8 cellular contexts compared by ENCODE assay signal in genomic region chr11:107590460-107591097, GRCh38. TPM values are rescaled to one million over a fixed set of nuclear protein-coding genes. Genes with fewer than 3 reads are reported as not detected.
DNase-seq lines count a peak whose midpoint lies in the region; ATAC-seq and TF ChIP-seq lines count a peak whose summit lies in the region.

No MANE protein-coding gene starts in this region.

- peak overlapping the region; percentile 42 to 78 (median 56) for H3K4me3 ChIP-seq in spleen

- 1 to 3% (median 1%) methylated on average over 16 to 29 of the region's 29 CpGs for WGBS in spleen, 5 donors

- TF ChIP-seq CTCF in spleen (IDR thresholded peaks at IDR 0.05 in 8 of 11, conservative IDR thresholded peaks at IDR 0.05 in 3 of 11), result no peak

- TF ChIP-seq POLR2A in spleen (IDR thresholded peaks at IDR 0.05), result no peak

- no peaks in the 10 kb centered on the region for H3K9me3 Mint-ChIP-seq in activated CD8-positive, alpha-beta T cell treated with anti-CD3 and anti-CD28 coated beads, Interleukin-2, amount 10 ng/mL, durations not matched to agents 7 days and 5 days (ENCODE audit: insufficient read depth)

- H3K36me3 ChIP-seq in spleen, result no peaks in the 10 kb centered on the region

- no peaks in the 10 kb centered on the region for H3K9me3 ChIP-seq in spleen

- H3K36me3 Mint-ChIP-seq in activated CD8-positive, alpha-beta T cell treated with anti-CD3 and anti-CD28 coated beads, Interleukin-2, amount 10 ng/mL, durations not matched to agents 7 days and 5 days (ENCODE audit: low read depth), result no peaks in the 10 kb centered on the region

- peaks cover 6 to 30% (median 28%) of the 10 kb centered on the region in 6 donors for H3K4me1 ChIP-seq in spleen

- peaks cover 22% of the 10 kb centered on the region for H3K4me1 Mint-ChIP-seq in activated CD8-positive, alpha-beta T cell treated with anti-CD3 and anti-CD28 coated beads, Interleukin-2, amount 10 ng/mL, durations not matched to agents 7 days and 5 days (ENCODE audit: low read depth)

- no peak overlapping the region for H3K27ac ChIP-seq in spleen

- peak; percentile 16 for ATAC-seq in activated CD8-positive, alpha-beta T cell treated with anti-CD3 and anti-CD28 coated beads, Interleukin-2, amount 10 ng/mL, durations not matched to agents 7 days and 5 days
- peak; percentile 28 for ATAC-seq in left ventricle myocardium superior
- ATAC-seq in activated CD4-positive, CD25-positive, alpha-beta regulatory T cell treated with anti-CD3 and anti-CD28 coated beads, Interleukin-2, amount 50 U/mL, for 24 hours, result no peak

- POLR2A ChIA-PET in activated CD8-positive, alpha-beta T cell treated with anti-CD3 and anti-CD28 coated beads, Interleukin-2, amount 10 ng/mL, durations not matched to agents 7 days and 5 days (lab: Charles Lee), result no interaction called here

- intact Hi-C loops in left ventricle myocardium superior (cut with micrococcal nuclease), result no loop called here
- intact Hi-C loops in spleen (cut with DNase I; ENCODE audit: low total_unique reads), result no loop called here

- H3K27ac Mint-ChIP-seq in activated CD8-positive, alpha-beta T cell treated with anti-CD3 and anti-CD28 coated beads, Interleukin-2, amount 10 ng/mL, durations not matched to agents 7 days and 5 days, result no peak overlapping the region

- peaks cover 0 to 96% (median 64%) of the 10 kb centered on the region in 7 donors for H3K27me3 ChIP-seq in spleen (replicated peaks in 1 of 7)

- DNase-seq in stimulated activated CD4-positive, alpha-beta T cell treated with anti-CD3 and anti-CD28 coated beads, Interleukin-15, amount 100 ng/mL, for 24 hours, result peak; percentile 9
- DNase-seq in stimulated activated CD4-positive, alpha-beta T cell treated with anti-CD3 and anti-CD28 coated beads, Interleukin-2, amount 100 ng/mL, for 24 hours, result no peak
- no peak for DNase-seq in activated CD8-positive, alpha-beta T cell treated with anti-CD3 and anti-CD28 coated beads, Interleukin-2, amount 10 ng/mL, durations not matched to agents 7 days and 5 days
- DNase-seq in left ventricle myocardium superior, result no peak
- no peak for DNase-seq in spleen
- DNase-seq in H4 (ENCODE audit: low spot score), result no peak
- DNase-seq in AG08395 (ENCODE audit: low spot score), result no peak

- H3K27me3 Mint-ChIP-seq in activated CD8-positive, alpha-beta T cell treated with anti-CD3 and anti-CD28 coated beads, Interleukin-2, amount 10 ng/mL, durations not matched to agents 7 days and 5 days (ENCODE audit: low read depth), result peaks cover 80% of the 10 kb centered on the region

- H3K4me3 Mint-ChIP-seq in activated CD8-positive, alpha-beta T cell treated with anti-CD3 and anti-CD28 coated beads, Interleukin-2, amount 10 ng/mL, durations not matched to agents 7 days and 5 days, result peak overlapping the region; percentile 68

- CTCF ChIA-PET in activated CD8-positive, alpha-beta T cell treated with anti-CD3 and anti-CD28 coated beads, Interleukin-2, amount 10 ng/mL, durations not matched to agents 7 days and 5 days (lab: Charles Lee), result interaction anchor here (1.0 to 2.2 kb wide), 2 partner anchors 24 to 99 kb away, joined by 3 to 5 read pairs; no protein-coding TSS in a partner anchor

RNA-seq across cellular contexts. Expression of gene ELMOD1, which starts 0.4 kb away (rescaled TPM):
- total RNA-seq in activated CD8-positive, alpha-beta T cell treated with anti-CD3 and anti-CD28 coated beads, Interleukin-2, amount 10 ng/mL, durations not matched to agents 7 days and 5 days, result not detected
- total RNA-seq in left ventricle myocardium superior (0.92 TPM), spleen (not detected)
- polyA plus RNA-seq in spleen, result under 1 TPM in 1 of 3 donors, not detected in 2; 0.02 TPM
- 3.3 and 3.9 TPM in 2 replicates for total RNA-seq in H4 (2014; rRNA removed; shearing (Covaris generic))

RNA-seq across cellular contexts. Expression of gene ALKBH8, which starts 25.0 kb away (rescaled TPM):
- 10 to 100 TPM; 11.1 to 11.3 TPM for total RNA-seq in activated CD8-positive, alpha-beta T cell treated with anti-CD3 and anti-CD28 coated beads, Interleukin-2, amount 10 ng/mL, durations not matched to agents 7 days and 5 days
- total RNA-seq in left ventricle myocardium superior (6.8 TPM), spleen (10 to 100 TPM in 2 of 7 donors, 1 to 10 TPM in 5; 8.3 to 10.6 (median 9.8) TPM)
- 1 to 10 TPM; 4.0 to 5.5 (median 4.1) TPM for polyA plus RNA-seq in spleen
- total RNA-seq in H4 (2014; rRNA removed; shearing (Covaris generic)), result 7.9 and 12.6 TPM in 2 replicates

Comparison
In these comparisons a context has a peak if more than half of its experiments do, and no peak if none do; other contexts are left out.
1. ATAC-seq: peak in activated CD8-positive, alpha-beta T cell treated with anti-CD3 and anti-CD28 coated beads, Interleukin-2, amount 10 ng/mL, durations not matched to agents 7 days and 5 days (single experiment) and left ventricle myocardium superior (single experiment); none in activated CD4-positive, CD25-positive, alpha-beta regulatory T cell treated with anti-CD3 and anti-CD28 coated beads, Interleukin-2, amount 50 U/mL, for 24 hours (0 of 2).